Comparison of ENCODE assay signal across 19 cellular contexts in genomic region chr3:191390580-191390979, GRCh38.
DNase-seq lines count a peak whose midpoint lies in the region; ATAC-seq lines count a peak whose summit lies in the region.
"Had no signal": no experiment of that assay in that cellular context is flagged by ENCODE, and none has a peak within 500 bp of the region (broad histone marks: within the 10 kb centered on the region; RNA-seq: fewer than 3 reads in every experiment).

No MANE protein-coding gene starts in this region.

- ATAC-seq in Right ventricle myocardium inferior (peak; percentile 80), left cardiac atrium (no peak), left ventricle myocardium superior (peak; percentile 87), left colon (peak; percentile 50)
- ATAC-seq: CD8-positive, alpha-beta T cell; GM23338 had no signal

- no peaks in the 10 kb centered on the region for H3K9me3 ChIP-seq in subcutaneous abdominal adipose tissue (ENCODE audit: control insufficient read depth in 5 of 5, low read length in 5 of 5)
- H3K9me3 ChIP-seq: BLaER1, Caco-2, HAP-1 had no signal

- no peak overlapping the region for H3K4me3 ChIP-seq in subcutaneous abdominal adipose tissue (ENCODE audit: low read depth in 1 of 5, low read length in 5 of 5)
- H3K4me3 ChIP-seq: BLaER1, GM23338, HAP-1 had no signal

- H3K9ac ChIP-seq in subcutaneous abdominal adipose tissue (ENCODE audit: low read length in 5 of 5) = no peak overlapping the region
- H3K9ac ChIP-seq: BLaER1 had no signal

- peaks cover 19 to 49% (median 43%) of the 10 kb centered on the region in 5 donors for H3K36me3 ChIP-seq in subcutaneous abdominal adipose tissue (ENCODE audit: control insufficient read depth in 5 of 5, insufficient read depth in 5 of 5, low read length in 5 of 5)

- no peaks in the 10 kb centered on the region for H3K27me3 ChIP-seq in subcutaneous abdominal adipose tissue (ENCODE audit: control insufficient read depth in 5 of 5, insufficient read depth in 4 of 5, low read length in 5 of 5)
- H3K27me3 ChIP-seq: BLaER1 had no signal

- peak overlapping the region; percentile 32 for H3K27ac ChIP-seq in subcutaneous abdominal adipose tissue (ENCODE audit: low read depth, low read length)
- H3K27ac ChIP-seq: 22Rv1, BLaER1, C4-2B had no signal

- intact Hi-C loops in Right ventricle myocardium inferior (cut with DNase I) = loop anchor here (10.0 kb wide), 1 partner anchor 146 kb away; no protein-coding TSS in a partner anchor
- intact Hi-C loops in left cardiac atrium (cut with DNase I) = no loop called here
- intact Hi-C loops in left ventricle myocardium superior (cut with micrococcal nuclease) = no loop called here
- intact Hi-C loops in cardiac septum (cut with DNase I) = loop anchor here (10.0 kb wide), 1 partner anchor 146 kb away; no protein-coding TSS in a partner anchor
- intact Hi-C loops in left colon (cut with DNase I, micrococcal nuclease) = loop anchor here in 1 of 2 donors (10.0 kb wide), 1 partner anchor 146 kb away; no protein-coding TSS in a partner anchor

- DNase-seq in Right ventricle myocardium inferior (ENCODE audit: missing footprints) (no peak), left cardiac atrium (no peak), left ventricle myocardium superior (no peak), cardiac septum (ENCODE audit: low spot score) (no peak), left colon (no peak), amniotic stem cell (lab: John Stamatoyannopoulos, UW) (no peak), NCI-H82 treated with DMSO at 0.1 percent for 48 hours (lab: John Stamatoyannopoulos, UW; ENCODE audit: unreplicated experiment) (no peak)
- DNase-seq: Caco-2; CD4-positive, CD25-positive, alpha-beta regulatory T cell; CD8-positive, alpha-beta T cell; DMS153; DND-41; HFFc6 had no signal

- H3K4me1 ChIP-seq in subcutaneous abdominal adipose tissue (ENCODE audit: control insufficient read depth in 5 of 5, insufficient read depth in 5 of 5, low read length in 5 of 5) = no peaks in the 10 kb centered on the region
- H3K4me1 ChIP-seq: BLaER1, Caco-2 had no signal

Comparison
In these comparisons a context has a peak if more than half of its experiments do, and no peak if none do; other contexts are left out.
1. ATAC-seq: peak in Right ventricle myocardium inferior (single experiment), left ventricle myocardium superior (single experiment) and left colon (single experiment); none in left cardiac atrium (0 of 2).
2. intact Hi-C loops: an anchor here in Right ventricle myocardium inferior (10.0 kb wide) and cardiac septum (10.0 kb wide); none called in left cardiac atrium and left ventricle myocardium superior.